ENCODE assay signal across 20 cellular contexts in genomic region chr3:48296699-48297098, GRCh38. TPM values are rescaled to one million over a fixed set of nuclear protein-coding genes. Genes with fewer than 3 reads are reported as not detected.
A peak's percentile ranks its signal among the peaks of the same experiment; 100 is the strongest.
DNase-seq lines count a peak whose midpoint lies in the region; ATAC-seq and TF ChIP-seq lines count a peak whose summit lies in the region.
"Had no signal": no experiment of that assay in that cellular context is flagged by ENCODE, and none has a peak within 500 bp of the region (broad histone marks: within the 10 kb centered on the region; RNA-seq: fewer than 3 reads in every experiment).

No MANE protein-coding gene starts in this region.

- no peak for TF ChIP-seq POLR2A in tibial nerve (IDR thresholded peaks at IDR 0.05)

- H3K27me3 Mint-ChIP-seq in activated CD8-positive, alpha-beta T cell treated with anti-CD3 and anti-CD28 coated beads for 36 hours: no peaks in the 10 kb centered on the region
- no peaks in the 10 kb centered on the region for H3K27me3 Mint-ChIP-seq in activated CD8-positive, alpha-beta T cell treated with anti-CD3 and anti-CD28 coated beads, Interleukin-2, amount 10 ng/mL, durations not matched to agents 7 days and 5 days (ENCODE audit: low read depth)
- H3K27me3 Mint-ChIP-seq in activated T-helper 17 cell treated with anti-CD3 and anti-CD28 coated beads, Interleukin-2, amount 50 U/mL, for 72 hours: no peaks in the 10 kb centered on the region
- no peaks in the 10 kb centered on the region for H3K27me3 Mint-ChIP-seq in natural killer cell (ENCODE audit: low read depth in 2 of 2)
- H3K27me3 Mint-ChIP-seq in glutamatergic neuron (ENCODE audit: unreplicated experiment): peaks cover 3% of the 10 kb centered on the region
- H3K27me3 Mint-ChIP-seq: CD4-positive, alpha-beta memory T cell had no signal

- H3K36me3 ChIP-seq in HEK293 (ENCODE audit: control insufficient read depth in 2 of 2, insufficient read depth in 1 of 2, low read length in 2 of 2) (peaks cover 0 to 60% of the 10 kb centered on the region in 2 experiments; a peak in 2 of 3 replicates), tibial nerve (peaks cover 0 to 68% (median 0%) of the 10 kb centered on the region in 3 donors)

- 87 to 94% methylated on average over 4 of the region's 4 CpGs for WGBS in tibial nerve, 2 donors

- H3K36me3 Mint-ChIP-seq in activated CD8-positive, alpha-beta T cell treated with anti-CD3 and anti-CD28 coated beads for 36 hours (ENCODE audit: low read depth): peaks cover 60% of the 10 kb centered on the region
- H3K36me3 Mint-ChIP-seq in activated CD8-positive, alpha-beta T cell treated with anti-CD3 and anti-CD28 coated beads, Interleukin-2, amount 10 ng/mL, durations not matched to agents 7 days and 5 days (ENCODE audit: low read depth): peaks cover 60% of the 10 kb centered on the region
- H3K36me3 Mint-ChIP-seq in activated T-helper 17 cell treated with anti-CD3 and anti-CD28 coated beads, Interleukin-2, amount 50 U/mL, for 72 hours (ENCODE audit: low read depth): peaks cover 73% of the 10 kb centered on the region
- peaks cover 18% of the 10 kb centered on the region for H3K36me3 Mint-ChIP-seq in natural killer cell
- H3K36me3 Mint-ChIP-seq in glutamatergic neuron (ENCODE audit: unreplicated experiment): no peaks in the 10 kb centered on the region

- intact Hi-C loops in activated CD8-positive, alpha-beta T cell treated with anti-CD3 and anti-CD28 coated beads for 36 hours (cut with micrococcal nuclease): no loop called here
- intact Hi-C loops in natural killer cell (cut with micrococcal nuclease): no loop called here

- no peak for ATAC-seq in activated CD8-positive, alpha-beta T cell treated with anti-CD3 and anti-CD28 coated beads for 36 hours
- no peak for ATAC-seq in activated CD8-positive, alpha-beta T cell treated with anti-CD3 and anti-CD28 coated beads, Interleukin-2, amount 10 ng/mL, durations not matched to agents 7 days and 5 days
- no peak for ATAC-seq in activated T-helper 17 cell treated with anti-CD3 and anti-CD28 coated beads, Interleukin-2, amount 50 U/mL, for 72 hours (replicated peaks)
- no peak for ATAC-seq in natural killer cell
- ATAC-seq: HCT116 had no signal

- POLR2A ChIA-PET in activated CD8-positive, alpha-beta T cell treated with anti-CD3 and anti-CD28 coated beads for 36 hours (lab: Charles Lee): no interaction called here
- POLR2A ChIA-PET in activated CD8-positive, alpha-beta T cell treated with anti-CD3 and anti-CD28 coated beads, Interleukin-2, amount 10 ng/mL, durations not matched to agents 7 days and 5 days (lab: Charles Lee): no interaction called here
- POLR2A ChIA-PET in HEK293 (lab: Yijun Ruan, JAX): interaction anchor here (0.6 kb wide), 1 partner anchor 1043 kb away, joined by 3 read pairs; the partner anchor contains the start of gene USP4

- CTCF ChIA-PET in activated CD8-positive, alpha-beta T cell treated with anti-CD3 and anti-CD28 coated beads for 36 hours (lab: Charles Lee): no interaction called here
- CTCF ChIA-PET in activated CD8-positive, alpha-beta T cell treated with anti-CD3 and anti-CD28 coated beads, Interleukin-2, amount 10 ng/mL, durations not matched to agents 7 days and 5 days (lab: Charles Lee): no interaction called here
- CTCF ChIA-PET in HEK293 (lab: Yijun Ruan, JAX): interaction anchor here (0.5 to 0.6 kb wide), 2 partner anchors 139 to 499 kb away, joined by 3 to 6 read pairs; no protein-coding TSS in a partner anchor

- no peak overlapping the region for H3K4me3 Mint-ChIP-seq in activated CD8-positive, alpha-beta T cell treated with anti-CD3 and anti-CD28 coated beads for 36 hours
- H3K4me3 Mint-ChIP-seq in activated CD8-positive, alpha-beta T cell treated with anti-CD3 and anti-CD28 coated beads, Interleukin-2, amount 10 ng/mL, durations not matched to agents 7 days and 5 days: no peak overlapping the region
- no peak overlapping the region for H3K4me3 Mint-ChIP-seq in activated T-helper 17 cell treated with anti-CD3 and anti-CD28 coated beads, Interleukin-2, amount 50 U/mL, for 72 hours
- H3K4me3 Mint-ChIP-seq in natural killer cell (no peak overlapping the region), glutamatergic neuron (ENCODE audit: unreplicated experiment) (no peak overlapping the region)
- H3K4me3 Mint-ChIP-seq: CD14-positive monocyte; CD4-positive, alpha-beta memory T cell had no signal

- no peak for TF ChIP-seq EP300 in tibial nerve (IDR thresholded peaks at IDR 0.05)

- no peaks in the 10 kb centered on the region for H3K9me3 ChIP-seq in HEK293 (ENCODE audit: control insufficient read depth, insufficient read depth, low read depth, low read length)
- no peaks in the 10 kb centered on the region for H3K9me3 ChIP-seq in tibial nerve
- H3K9me3 ChIP-seq: BLaER1 had no signal

- peaks cover 2% of the 10 kb centered on the region for H3K9me3 Mint-ChIP-seq in activated CD8-positive, alpha-beta T cell treated with anti-CD3 and anti-CD28 coated beads for 36 hours
- no peaks in the 10 kb centered on the region for H3K9me3 Mint-ChIP-seq in activated CD8-positive, alpha-beta T cell treated with anti-CD3 and anti-CD28 coated beads, Interleukin-2, amount 10 ng/mL, durations not matched to agents 7 days and 5 days (ENCODE audit: insufficient read depth)
- H3K9me3 Mint-ChIP-seq in activated T-helper 17 cell treated with anti-CD3 and anti-CD28 coated beads, Interleukin-2, amount 50 U/mL, for 72 hours: no peaks in the 10 kb centered on the region
- H3K9me3 Mint-ChIP-seq in natural killer cell (no peaks in the 10 kb centered on the region), glutamatergic neuron (ENCODE audit: unreplicated experiment) (peaks cover 5% of the 10 kb centered on the region)
- H3K9me3 Mint-ChIP-seq: CD14-positive monocyte; CD4-positive, alpha-beta memory T cell had no signal

- H3K4me1 Mint-ChIP-seq in activated CD8-positive, alpha-beta T cell treated with anti-CD3 and anti-CD28 coated beads for 36 hours (ENCODE audit: low read depth): peaks cover 30% of the 10 kb centered on the region
- H3K4me1 Mint-ChIP-seq in activated CD8-positive, alpha-beta T cell treated with anti-CD3 and anti-CD28 coated beads, Interleukin-2, amount 10 ng/mL, durations not matched to agents 7 days and 5 days (ENCODE audit: low read depth): peaks cover 30% of the 10 kb centered on the region
- H3K4me1 Mint-ChIP-seq in activated T-helper 17 cell treated with anti-CD3 and anti-CD28 coated beads, Interleukin-2, amount 50 U/mL, for 72 hours: peaks cover 27% of the 10 kb centered on the region
- peaks cover 37 to 43% of the 10 kb centered on the region in 2 donors for H3K4me1 Mint-ChIP-seq in natural killer cell
- H3K4me1 Mint-ChIP-seq in glutamatergic neuron (ENCODE audit: low read depth, unreplicated experiment): peaks cover 3% of the 10 kb centered on the region

- H3K27ac Mint-ChIP-seq in activated CD8-positive, alpha-beta T cell treated with anti-CD3 and anti-CD28 coated beads for 36 hours: peak overlapping the region; percentile 15
- H3K27ac Mint-ChIP-seq in activated CD8-positive, alpha-beta T cell treated with anti-CD3 and anti-CD28 coated beads, Interleukin-2, amount 10 ng/mL, durations not matched to agents 7 days and 5 days: no peak overlapping the region
- H3K27ac Mint-ChIP-seq in activated T-helper 17 cell treated with anti-CD3 and anti-CD28 coated beads, Interleukin-2, amount 50 U/mL, for 72 hours: peak overlapping the region; percentile 57
- H3K27ac Mint-ChIP-seq in natural killer cell (peak overlapping the region; percentile 60 to 84), glutamatergic neuron (ENCODE audit: unreplicated experiment) (no peak overlapping the region)

- H3K27me3 ChIP-seq in tibial nerve: no peaks in the 10 kb centered on the region
- H3K27me3 ChIP-seq: BLaER1 had no signal

- no peak for TF ChIP-seq CTCF in activated CD8-positive, alpha-beta T cell treated with anti-CD3 and anti-CD28 coated beads for 36 hours (IDR thresholded peaks at IDR 0.05)
- no peak for TF ChIP-seq CTCF in HEK293 (tag by site-specific recombination; IDR thresholded peaks at IDR 0.05)
- no peak for TF ChIP-seq CTCF in natural killer cell (IDR thresholded peaks at IDR 0.05)
- TF ChIP-seq CTCF in glutamatergic neuron (IDR thresholded peaks at IDR 0.05; ENCODE audit: partially characterized antibody, unreplicated experiment): no peak
- TF ChIP-seq CTCF in tibial nerve (IDR thresholded peaks at IDR 0.05): no peak

- H3K4me1 ChIP-seq in HEK293 (ENCODE audit: control insufficient read depth, insufficient read depth, low read length) (no peaks in the 10 kb centered on the region), tibial nerve (peaks cover 0 to 28% (median 12%) of the 10 kb centered on the region in 4 donors)

- no peak for DNase-seq in activated CD8-positive, alpha-beta T cell treated with anti-CD3 and anti-CD28 coated beads for 36 hours
- no peak for DNase-seq in activated CD8-positive, alpha-beta T cell treated with anti-CD3 and anti-CD28 coated beads, Interleukin-2, amount 10 ng/mL, durations not matched to agents 7 days and 5 days
- DNase-seq in natural killer cell (no peak), glutamatergic neuron (no peak), NCI-H2029 treated with DMSO at 0.1 percent for 48 hours (lab: John Stamatoyannopoulos, UW) (no peak), tibial nerve (ENCODE audit: low spot score in 2 of 2) (no peak)
- DNase-seq: 8988T; CD4-positive, alpha-beta memory T cell; DMS153; DMS79; GDM1; GOT3; H7 had no signal

- no peak overlapping the region for H3K27ac ChIP-seq in HEK293 (ENCODE audit: extremely low read depth, low read depth, low read length)
- no peak overlapping the region for H3K27ac ChIP-seq in tibial nerve
- H3K27ac ChIP-seq: BLaER1 had no signal

- no peak overlapping the region for H3K4me3 ChIP-seq in HEK293 (ENCODE audit: low read depth, low read length)
- H3K4me3 ChIP-seq in tibial nerve: no peak overlapping the region
- H3K4me3 ChIP-seq: BLaER1 had no signal

RNA-seq across cellular contexts. Expression of gene NME6, which starts 4.5 kb away (rescaled TPM):
- 10 to 100 TPM; 23.2 to 31.0 TPM for total RNA-seq in activated CD8-positive, alpha-beta T cell treated with anti-CD3 and anti-CD28 coated beads for 36 hours
- 10 to 100 TPM; 34.1 to 37.7 TPM for total RNA-seq in activated CD8-positive, alpha-beta T cell treated with anti-CD3 and anti-CD28 coated beads, Interleukin-2, amount 10 ng/mL, durations not matched to agents 7 days and 5 days
- 10 to 100 TPM; 26.0 to 30.9 TPM for total RNA-seq in activated T-helper 17 cell treated with anti-CD3 and anti-CD28 coated beads, Interleukin-2, amount 50 U/mL, for 72 hours
- 10 to 100 TPM; 10.6 to 21.8 (median 20.5) TPM for total RNA-seq in natural killer cell
- 29.2 TPM for total RNA-seq in glutamatergic neuron (ENCODE audit: unreplicated experiment)
- total RNA-seq in tibial nerve: 10 to 100 TPM; 22.2 to 28.4 (median 27.4) TPM

RNA-seq across cellular contexts. Expression of gene SPINK8, which starts 36.8 kb away (rescaled TPM):
- total RNA-seq in activated CD8-positive, alpha-beta T cell treated with anti-CD3 and anti-CD28 coated beads for 36 hours: not detected
- not detected for total RNA-seq in activated CD8-positive, alpha-beta T cell treated with anti-CD3 and anti-CD28 coated beads, Interleukin-2, amount 10 ng/mL, durations not matched to agents 7 days and 5 days
- total RNA-seq in activated T-helper 17 cell treated with anti-CD3 and anti-CD28 coated beads, Interleukin-2, amount 50 U/mL, for 72 hours: not detected
- not detected for total RNA-seq in natural killer cell
- not detected for total RNA-seq in glutamatergic neuron (ENCODE audit: unreplicated experiment)
- total RNA-seq in tibial nerve: not detected
- total RNA-seq: A673; CD4-positive, alpha-beta memory T cell; Daoy; H7 had no signal

RNA-seq across cellular contexts. Expression of gene ZNF589, which starts 55.8 kb away (rescaled TPM):
- 10 to 100 TPM; 30.4 to 32.8 TPM for total RNA-seq in activated CD8-positive, alpha-beta T cell treated with anti-CD3 and anti-CD28 coated beads for 36 hours
- 10 to 100 TPM; 29.7 to 30.3 TPM for total RNA-seq in activated CD8-positive, alpha-beta T cell treated with anti-CD3 and anti-CD28 coated beads, Interleukin-2, amount 10 ng/mL, durations not matched to agents 7 days and 5 days
- total RNA-seq in activated T-helper 17 cell treated with anti-CD3 and anti-CD28 coated beads, Interleukin-2, amount 50 U/mL, for 72 hours: 10 to 100 TPM; 36.8 to 58.4 TPM
- total RNA-seq in natural killer cell (10 to 100 TPM; 16.3 to 26.6 (median 21.4) TPM), glutamatergic neuron (ENCODE audit: unreplicated experiment) (48.2 TPM), tibial nerve (10 to 100 TPM; 10.7 to 18.8 (median 15.7) TPM)

Comparison
In these comparisons a context has a peak if more than half of its experiments do, and no peak if none do; other contexts are left out.
1. H3K27ac Mint-ChIP-seq: peak in activated CD8-positive, alpha-beta T cell treated with anti-CD3 and anti-CD28 coated beads for 36 hours (single experiment), activated T-helper 17 cell treated with anti-CD3 and anti-CD28 coated beads, Interleukin-2, amount 50 U/mL, for 72 hours (single experiment) and natural killer cell (2 of 2); none in activated CD8-positive, alpha-beta T cell treated with anti-CD3 and anti-CD28 coated beads, Interleukin-2, amount 10 ng/mL, durations not matched to agents 7 days and 5 days (single experiment) and glutamatergic neuron (single experiment).